8 cellular contexts compared by ENCODE assay signal in the genomic region with DNA sequence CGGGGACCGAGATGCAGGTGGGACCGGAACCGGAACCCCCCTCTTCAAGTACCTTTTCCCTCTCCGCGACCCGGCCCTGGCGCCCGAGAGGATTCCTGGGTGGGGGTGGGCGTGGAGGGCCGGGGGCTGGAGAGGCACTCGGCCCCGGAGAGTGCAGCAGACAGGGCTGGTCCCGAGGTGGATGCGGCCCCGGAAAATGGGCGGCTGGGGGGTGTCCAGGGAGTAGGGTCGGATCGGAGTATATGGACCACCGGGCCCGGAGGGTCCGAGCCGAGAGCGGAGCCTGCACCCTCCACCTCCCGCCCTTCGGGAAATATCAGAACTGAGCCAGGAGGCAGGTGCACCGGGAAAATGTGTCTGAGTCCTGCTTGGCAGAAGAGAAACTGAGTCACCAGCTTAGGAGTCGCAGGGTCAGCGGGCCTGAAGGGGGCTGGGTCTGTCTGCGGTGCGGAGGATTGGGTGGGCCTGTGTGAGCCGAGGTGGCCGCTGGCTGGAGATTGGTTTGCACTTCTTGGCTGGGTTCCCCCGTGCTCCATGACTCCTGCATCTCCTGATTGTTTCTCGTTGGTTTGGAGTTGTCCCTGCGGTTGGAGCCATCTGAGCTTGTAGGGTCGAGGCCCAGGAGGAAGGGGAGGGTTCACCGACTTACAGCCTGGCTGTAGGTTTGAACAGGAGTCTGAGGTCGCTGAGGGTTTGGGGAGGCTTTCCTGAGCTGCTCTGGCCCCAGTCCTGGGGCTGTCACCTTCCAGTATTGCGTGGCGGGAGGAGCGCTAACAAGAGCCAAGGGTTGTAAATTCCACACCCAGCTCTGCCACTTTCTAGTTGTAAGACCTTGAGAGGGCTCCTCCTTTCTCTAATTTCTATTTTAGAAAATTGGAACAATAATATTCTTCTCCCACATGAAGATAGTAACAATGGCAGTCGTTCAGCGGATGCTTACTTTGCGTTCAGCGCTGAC. TPM values are rescaled to one million over a fixed set of nuclear protein-coding genes. Genes with fewer than 3 reads are reported as not detected.
DNase-seq lines count a peak whose midpoint lies in the region; ATAC-seq and TF ChIP-seq lines count a peak whose summit lies in the region.

No MANE protein-coding gene starts in this region.

- H3K27me3 Mint-ChIP-seq in activated T-cell treated with anti-CD3 and anti-CD28 coated beads, Interleukin-2, amount 50 U/mL, for 24 hours, result no peaks in the 10 kb centered on the region
- peaks cover 6% of the 10 kb centered on the region for H3K27me3 Mint-ChIP-seq in nephron progenitor cell (ENCODE audit: low read depth, poor library complexity)

- DNase-seq in activated T-cell treated with anti-CD3 and anti-CD28 coated beads, Interleukin-2, amount 50 U/mL, for 24 hours, result no peak
- no peak for DNase-seq in activated T-cell treated with anti-CD3 and anti-CD28 coated beads for 4 hours
- peak; percentile 25 for DNase-seq in T follicular helper cell (ENCODE audit: low read depth)
- peak; percentile 35 for DNase-seq in nephron progenitor cell
- no peak for DNase-seq in NCI-H2196 treated with DMSO at 0.1 percent for 48 hours (lab: John Stamatoyannopoulos, UW; ENCODE audit: unreplicated experiment)

- H3K9me3 Mint-ChIP-seq in activated T-cell treated with anti-CD3 and anti-CD28 coated beads, Interleukin-2, amount 50 U/mL, for 24 hours, result no peaks in the 10 kb centered on the region
- no peaks in the 10 kb centered on the region for H3K9me3 Mint-ChIP-seq in nephron progenitor cell

- H3K4me1 Mint-ChIP-seq in activated T-cell treated with anti-CD3 and anti-CD28 coated beads, Interleukin-2, amount 50 U/mL, for 24 hours (ENCODE audit: low read depth), result peaks cover 33% of the 10 kb centered on the region
- peaks cover 36% of the 10 kb centered on the region for H3K4me1 Mint-ChIP-seq in nephron progenitor cell

- peak overlapping the region; percentile 99 for H3K27ac Mint-ChIP-seq in activated T-cell treated with anti-CD3 and anti-CD28 coated beads, Interleukin-2, amount 50 U/mL, for 24 hours
- H3K27ac Mint-ChIP-seq in nephron progenitor cell, result peak overlapping the region; percentile 100

- peak overlapping the region; percentile 98 for H3K4me3 Mint-ChIP-seq in activated T-cell treated with anti-CD3 and anti-CD28 coated beads, Interleukin-2, amount 50 U/mL, for 24 hours
- peak overlapping the region; percentile 97 for H3K4me3 Mint-ChIP-seq in nephron progenitor cell

- no peak for TF ChIP-seq CTCF in nephron progenitor cell (IDR thresholded peaks at IDR 0.05)

- peak; percentile 25 for ATAC-seq in esophagus mucosa
- ATAC-seq in HG02870 (IDR thresholded peaks at IDR 0.05; ENCODE audit: unreplicated experiment), result no peak
- ATAC-seq in HG03432 (IDR thresholded peaks at IDR 0.05; ENCODE audit: unreplicated experiment), result no peak

- H3K36me3 Mint-ChIP-seq in activated T-cell treated with anti-CD3 and anti-CD28 coated beads, Interleukin-2, amount 50 U/mL, for 24 hours (ENCODE audit: low read depth), result peaks cover 55% of the 10 kb centered on the region
- H3K36me3 Mint-ChIP-seq in nephron progenitor cell (ENCODE audit: low read depth), result peaks cover 19% of the 10 kb centered on the region

RNA-seq across cellular contexts. Expression of a gene that starts 0.6 kb away (rescaled TPM):
- total RNA-seq in esophagus mucosa, result 15.7 TPM

RNA-seq across cellular contexts. Expression of a gene that starts 14.1 kb away (rescaled TPM):
- total RNA-seq in esophagus mucosa, result 0.48 TPM

RNA-seq across cellular contexts. Expression of a gene that starts 18.1 kb away (rescaled TPM):
- total RNA-seq in esophagus mucosa, result 137 TPM

RNA-seq across cellular contexts. Expression of a gene that starts 41.4 kb away (rescaled TPM):
- total RNA-seq in esophagus mucosa, result 67.0 TPM

Comparison
In these comparisons a context has a peak if more than half of its experiments do, and no peak if none do; other contexts are left out.
1. DNase-seq: peak in T follicular helper cell (single experiment) and nephron progenitor cell (single experiment); none in activated T-cell treated with anti-CD3 and anti-CD28 coated beads, Interleukin-2, amount 50 U/mL, for 24 hours (single experiment), activated T-cell treated with anti-CD3 and anti-CD28 coated beads for 4 hours (single experiment) and NCI-H2196 treated with DMSO at 0.1 percent for 48 hours (single experiment).